ENCODE assay signal across 8 cellular contexts in genomic region chr19:50376166-50377050, GRCh38. TPM values are rescaled to one million over a fixed set of nuclear protein-coding genes. Genes with fewer than 3 reads are reported as not detected.
DNase-seq lines count a peak whose midpoint lies in the region; ATAC-seq and TF ChIP-seq lines count a peak whose summit lies in the region.

TSS of gene NR1H2 (plus strand) at chr19:50376457. CDS start at chr19:50377606, 1,149 bp downstream.

- peaks cover 17 to 45% (median 44%) of the 10 kb centered on the region in 11 experiments for H4K20me1 ChIP-seq in BLaER1 treated with 17β-estradiol and CSF1 and Interleukin-3, amounts not matched to agents 10 nM and 100 nM

- WGBS in liver = 3% methylated on average over 67 of the region's 67 CpGs

- peak within 1 kb of the TSS; percentile 90 to 100 (median 96) for H3K9ac ChIP-seq in BLaER1 treated with 17β-estradiol and CSF1 and Interleukin-3, amounts not matched to agents 10 nM and 100 nM
- peak within 1 kb of the TSS; percentile 87 to 97 for H3K9ac ChIP-seq in liver (ENCODE audit: low read depth in 1 of 2, low read length in 2 of 2)

- TF ChIP-seq CTCF in dorsolateral prefrontal cortex (IDR thresholded peaks at IDR 0.05 in 54 of 56, conservative IDR thresholded peaks at IDR 0.05 in 2 of 56; ENCODE audit: low read depth in 1 of 56, partially characterized antibody in 56 of 56) = peak in 36 of 56 donors; percentile 3 to 57 (median 32)
- TF ChIP-seq CTCF in liver (IDR thresholded peaks at IDR 0.05; ENCODE audit: low read depth, low read length, missing input control) = no peak

- H3K4me2 ChIP-seq in BLaER1 treated with 17β-estradiol and CSF1 and Interleukin-3, amounts not matched to agents 10 nM and 100 nM = peak within 1 kb of the TSS; percentile 56 to 92 (median 83)

- intact Hi-C loops in dorsolateral prefrontal cortex (cut with DNase I) = loop anchor here (5.0 to 10.0 kb wide), 3 partner anchors 101 to 731 kb away; partner anchors contain the start of genes CTU1 (in 1 of the 2), EMC10 (in 1 of the 2) and GARIN5A (in 1 of the 2)

- H3K4me3 ChIP-seq in BLaER1 treated with 17β-estradiol and CSF1 and Interleukin-3, amounts not matched to agents 10 nM and 100 nM = peak within 1 kb of the TSS; percentile 73 to 98 (median 88)
- H3K4me3 ChIP-seq in dorsolateral prefrontal cortex = peak within 1 kb of the TSS; percentile 73 to 100 (median 98)
- H3K4me3 ChIP-seq in liver (ENCODE audit: low read depth in 1 of 3, low read length in 3 of 3) = peak within 1 kb of the TSS; percentile 75 to 98 (median 81)

- no peaks in the 10 kb centered on the region for H3K27me3 ChIP-seq in BLaER1 treated with 17β-estradiol and CSF1 and Interleukin-3, amounts not matched to agents 10 nM and 100 nM
- H3K27me3 ChIP-seq in dorsolateral prefrontal cortex (no peaks in the 10 kb centered on the region), liver (ENCODE audit: control insufficient read depth in 4 of 4, insufficient read depth in 4 of 4, low read length in 3 of 4) (no peaks in the 10 kb centered on the region)

- peaks cover 33 to 56% (median 51%) of the 10 kb centered on the region in 10 experiments for H3K4me1 ChIP-seq in BLaER1 treated with 17β-estradiol and CSF1 and Interleukin-3, amounts not matched to agents 10 nM and 100 nM
- H3K4me1 ChIP-seq in liver (ENCODE audit: control insufficient read depth in 4 of 4, insufficient read depth in 4 of 4, low read length in 3 of 4) = peaks cover 0 to 3% (median 0%) of the 10 kb centered on the region in 4 donors

- DNase-seq in NCI-H82 (lab: John Stamatoyannopoulos, UW) = peak; percentile 98
- peak; percentile 93 to 95 for DNase-seq in activated CD4-positive, alpha-beta T cell treated with anti-CD3 and anti-CD28 coated beads, Interleukin-2, amount 50 U/mL, for 48 hours
- DNase-seq in dorsolateral prefrontal cortex = peak; percentile 94 to 97 (median 96)
- DNase-seq in stimulated activated CD4-positive, alpha-beta T cell treated with anti-CD3 and anti-CD28 coated beads, Interleukin-4, amount 100 ng/mL, for 24 hours = peak; percentile 95

- TF ChIP-seq RAD21 in liver (IDR thresholded peaks at IDR 0.05) = no peak

- ATAC-seq in GM19372 (IDR thresholded peaks at IDR 0.05; ENCODE audit: low read depth, unreplicated experiment) (peak; percentile 88), HG03565 (IDR thresholded peaks at IDR 0.05; ENCODE audit: unreplicated experiment) (peak; percentile 73)

- peaks cover 41 to 43% (median 42%) of the 10 kb centered on the region in 11 experiments for H3K36me3 ChIP-seq in BLaER1 treated with 17β-estradiol and CSF1 and Interleukin-3, amounts not matched to agents 10 nM and 100 nM
- peaks cover 11 to 38% (median 24%) of the 10 kb centered on the region in 4 donors for H3K36me3 ChIP-seq in liver (ENCODE audit: control insufficient read depth in 4 of 4, insufficient read depth in 3 of 4, low read depth in 1 of 4, low read length in 3 of 4)

- H3K9me3 ChIP-seq in BLaER1 treated with 17β-estradiol and CSF1 and Interleukin-3, amounts not matched to agents 10 nM and 100 nM (replicated peaks in 1 of 11) = no peaks in the 10 kb centered on the region
- H3K9me3 ChIP-seq in liver (ENCODE audit: control insufficient read depth in 4 of 4, low read length in 3 of 4) = no peaks in the 10 kb centered on the region

- H3K27ac ChIP-seq in BLaER1 treated with 17β-estradiol and CSF1 and Interleukin-3, amounts not matched to agents 10 nM and 100 nM = peak within 1 kb of the TSS; percentile 93 to 100 (median 98)
- H3K27ac ChIP-seq in dorsolateral prefrontal cortex = peak within 1 kb of the TSS; percentile 86 to 100 (median 97)
- peak within 1 kb of the TSS; percentile 95 to 100 for H3K27ac ChIP-seq in liver (ENCODE audit: low read depth in 1 of 2, low read length in 2 of 2)

TF ChIP-seq in liver, 16 proteins besides CTCF, POLR2A, EP300 and RAD21:
- TF ChIP-seq ZBTB33 (IDR thresholded peaks at IDR 0.05) (no peak), REST (IDR thresholded peaks at IDR 0.05) (peak; percentile 36), YY1 (IDR thresholded peaks at IDR 0.05) (peak; percentile 78), JUND (IDR thresholded peaks at IDR 0.05) (peak in 1 of 2 donors; percentile 19), NR2F2 (IDR thresholded peaks at IDR 0.05) (peak; percentile 49), ATF3 (IDR thresholded peaks at IDR 0.05) (peak; percentile 72), GABPA (IDR thresholded peaks at IDR 0.05 in 1 of 2, conservative IDR thresholded peaks at IDR 0.05 in 1 of 2) (peak; percentile 100), FOXA1 (IDR thresholded peaks at IDR 0.05) (peak; percentile 48), EGR1 (IDR thresholded peaks at IDR 0.05; ENCODE audit: low read depth in 2 of 2) (peak; percentile 49 to 59), RXRA (IDR thresholded peaks at IDR 0.05) (peak; percentile 31 to 42), FOXA2 (IDR thresholded peaks at IDR 0.05) (peak; percentile 44), MAX (IDR thresholded peaks at IDR 0.05) (peak; percentile 73), SP1 (IDR thresholded peaks at IDR 0.05) (peak; percentile 73), HNF4A (conservative IDR thresholded peaks at IDR 0.05) (peak; percentile 14 to 18), HNF4G (IDR thresholded peaks at IDR 0.05) (no peak), TAF1 (conservative IDR thresholded peaks at IDR 0.05) (no peak)

RNA-seq across cellular contexts. Expression of gene NR1H2, which starts in this region (rescaled TPM):
- 10 to 100 TPM; 47.4 to 83.8 (median 64.3) TPM for total RNA-seq in dorsolateral prefrontal cortex
- 10 to 100 TPM; 30.8 to 58.1 TPM for total RNA-seq in liver
- 10 to 100 TPM; 30.4 to 36.6 TPM for polyA plus RNA-seq in liver

Comparison
In these comparisons a context has a peak if more than half of its experiments do, and no peak if none do; other contexts are left out.
1. Peak in every context shown above with its lines: DNase-seq, ATAC-seq, H3K4me3 ChIP-seq and H3K27ac ChIP-seq.